In genomic region chr5:122295138-122295537, GRCh38 we compare ENCODE assay signal across 9 cellular contexts. TPM values are rescaled to one million over a fixed set of nuclear protein-coding genes. Genes with fewer than 3 reads are reported as not detected.
DNase-seq lines count a peak whose midpoint lies in the region; ATAC-seq and TF ChIP-seq lines count a peak whose summit lies in the region.
"Had no signal": no experiment of that assay in that cellular context is flagged by ENCODE, and none has a peak within 500 bp of the region (broad histone marks: within the 10 kb centered on the region; RNA-seq: fewer than 3 reads in every experiment).

No MANE protein-coding gene starts in this region.

- peaks cover 2% of the 10 kb centered on the region for H3K27me3 Mint-ChIP-seq in activated T-helper 1 cell treated with anti-CD3 and anti-CD28 coated beads, Interleukin-12 subunit alpha, Interleukin-12 subunit beta, Interleukin-2, Interleukin-4 antibody, amounts not matched to agents 30 ng/mL and 10 ng/mL and 1 ng/mL, durations not matched to agents 14 hours and 24 hours and 36 hours (ENCODE audit: insufficient read depth)

- in situ Hi-C loops in SK-MEL-5 (cut with HindIII; ENCODE audit: low pct_unique_long_range_greater_than_20kb, low sequenced_read_pairs): no loop called here

- H3K36me3 Mint-ChIP-seq in activated T-helper 1 cell treated with anti-CD3 and anti-CD28 coated beads, Interleukin-12 subunit alpha, Interleukin-12 subunit beta, Interleukin-2, Interleukin-4 antibody, amounts not matched to agents 30 ng/mL and 10 ng/mL and 1 ng/mL, durations not matched to agents 14 hours and 24 hours and 36 hours (ENCODE audit: low read depth): no peaks in the 10 kb centered on the region

- no peak overlapping the region for H3K27ac Mint-ChIP-seq in activated T-helper 1 cell treated with anti-CD3 and anti-CD28 coated beads, Interleukin-12 subunit alpha, Interleukin-12 subunit beta, Interleukin-2, Interleukin-4 antibody, amounts not matched to agents 30 ng/mL and 10 ng/mL and 1 ng/mL, durations not matched to agents 14 hours and 24 hours and 36 hours

- intact Hi-C loops in activated T-helper 1 cell treated with anti-CD3 and anti-CD28 coated beads, Interleukin-12 subunit alpha, Interleukin-12 subunit beta, Interleukin-2, Interleukin-4 antibody, amounts not matched to agents 30 ng/mL and 10 ng/mL and 1 ng/mL, durations not matched to agents 14 hours and 24 hours and 36 hours (cut with micrococcal nuclease): no loop called here

- H3K4me3 Mint-ChIP-seq in activated T-helper 1 cell treated with anti-CD3 and anti-CD28 coated beads, Interleukin-12 subunit alpha, Interleukin-12 subunit beta, Interleukin-2, Interleukin-4 antibody, amounts not matched to agents 30 ng/mL and 10 ng/mL and 1 ng/mL, durations not matched to agents 14 hours and 24 hours and 36 hours: no peak overlapping the region

- DNase-seq in SK-MEL-5 (ENCODE audit: low read depth, low spot score): peak; percentile 66
- DNase-seq in lung microvascular endothelial cell (ENCODE audit: low read depth in 2 of 2): peak; percentile 21 to 62
- DNase-seq in HK-2 (ENCODE audit: unreplicated experiment): no peak
- no peak for DNase-seq in activated T-helper 1 cell treated with anti-CD3 and anti-CD28 coated beads, Interleukin-12 subunit alpha, Interleukin-12 subunit beta, Interleukin-2, Interleukin-4 antibody, amounts not matched to agents 30 ng/mL and 10 ng/mL and 1 ng/mL, durations not matched to agents 14 hours and 24 hours and 36 hours (ENCODE audit: low spot score)
- DNase-seq: NCI-H774 had no signal

- no peaks in the 10 kb centered on the region for H3K9me3 Mint-ChIP-seq in activated T-helper 1 cell treated with anti-CD3 and anti-CD28 coated beads, Interleukin-12 subunit alpha, Interleukin-12 subunit beta, Interleukin-2, Interleukin-4 antibody, amounts not matched to agents 30 ng/mL and 10 ng/mL and 1 ng/mL, durations not matched to agents 14 hours and 24 hours and 36 hours

- ATAC-seq in HG02571 (IDR thresholded peaks at IDR 0.05; ENCODE audit: unreplicated experiment) (peak; percentile 44), HG03442 (IDR thresholded peaks at IDR 0.05; ENCODE audit: unreplicated experiment) (no peak), GM19467 (IDR thresholded peaks at IDR 0.05; ENCODE audit: unreplicated experiment) (no peak)

- H3K4me1 Mint-ChIP-seq in activated T-helper 1 cell treated with anti-CD3 and anti-CD28 coated beads, Interleukin-12 subunit alpha, Interleukin-12 subunit beta, Interleukin-2, Interleukin-4 antibody, amounts not matched to agents 30 ng/mL and 10 ng/mL and 1 ng/mL, durations not matched to agents 14 hours and 24 hours and 36 hours (ENCODE audit: low read depth): no peaks in the 10 kb centered on the region

- TF ChIP-seq CTCF in GM12872 (IDR thresholded peaks at IDR 0.05; ENCODE audit: insufficient read depth, low read depth, low read length): peak; percentile 27; the same call in 1 of the 3 replicates

RNA-seq across cellular contexts. Expression of gene SNCAIP, which starts 16.9 kb away (rescaled TPM):
- not detected in 2 replicates for total RNA-seq in SK-MEL-5 (2014; rRNA removed; shearing (Covaris generic))
- not detected in 2 replicates for polyA plus RNA-seq in SK-MEL-5 (2015; cell fraction: cytosol; rRNA removed)
- not detected in 2 replicates for polyA plus RNA-seq in SK-MEL-5 (2015; cell fraction: nucleus; rRNA removed)
- total RNA-seq in lung microvascular endothelial cell: 10.7 and 160 TPM in 2 replicates
- not detected in 2 replicates for total RNA-seq in activated T-helper 1 cell treated with anti-CD3 and anti-CD28 coated beads, Interleukin-12 subunit alpha, Interleukin-12 subunit beta, Interleukin-2, Interleukin-4 antibody, amounts not matched to agents 30 ng/mL and 10 ng/mL and 1 ng/mL, durations not matched to agents 14 hours and 24 hours and 36 hours

Comparison
In these comparisons a context has a peak if more than half of its experiments do, and no peak if none do; other contexts are left out.
1. DNase-seq: peak in SK-MEL-5 (single experiment) and lung microvascular endothelial cell (2 of 2); none in HK-2 (single experiment) and activated T-helper 1 cell treated with anti-CD3 and anti-CD28 coated beads, Interleukin-12 subunit alpha, Interleukin-12 subunit beta, Interleukin-2, Interleukin-4 antibody, amounts not matched to agents 30 ng/mL and 10 ng/mL and 1 ng/mL, durations not matched to agents 14 hours and 24 hours and 36 hours (single experiment).
2. RNA of gene SNCAIP, which starts 16.9 kb away (total RNA-seq): 10.7 to 160 TPM in lung microvascular endothelial cell; not detected in SK-MEL-5 and not detected in activated T-helper 1 cell treated with anti-CD3 and anti-CD28 coated beads, Interleukin-12 subunit alpha, Interleukin-12 subunit beta, Interleukin-2, Interleukin-4 antibody, amounts not matched to agents 30 ng/mL and 10 ng/mL and 1 ng/mL, durations not matched to agents 14 hours and 24 hours and 36 hours; every median in the first group is over 10 times any median in the second.